ENCODE assay signal across 8 cellular contexts in genomic region chr12:8860165-8860961, GRCh38. TPM values are rescaled to one million over a fixed set of nuclear protein-coding genes. Genes with fewer than 3 reads are reported as not detected.
A peak's percentile ranks its signal among the peaks of the same experiment; 100 is the strongest.
DNase-seq lines count a peak whose midpoint lies in the region; ATAC-seq and TF ChIP-seq lines count a peak whose summit lies in the region.

No MANE protein-coding gene starts in this region.

- TF ChIP-seq CTCF in H9 (conservative IDR thresholded peaks at IDR 0.05), result peak; percentile 84
- TF ChIP-seq CTCF in chondrocyte (IDR thresholded peaks at IDR 0.05), result peak; percentile 80
- TF ChIP-seq CTCF in RWPE1 (conservative IDR thresholded peaks at IDR 0.05; ENCODE audit: low read depth), result no peak

- H3K23ac ChIP-seq in H9 (ENCODE audit: insufficient read length, low read depth, low read length), result no peak overlapping the region

- no CpG with 5 or more reads among the region's 10 CpGs for WGBS in H9 (ENCODE audit: extremely low coverage, insufficient read length, low lambda C conversion rate)

- no peaks in the 10 kb centered on the region for H3K36me3 ChIP-seq in CD4-positive, CD25-positive, alpha-beta regulatory T cell (ENCODE audit: control insufficient read depth, insufficient read depth, low read length)

- peaks cover 5% of the 10 kb centered on the region for H3K27me3 Mint-ChIP-seq in CD4-positive, CD25-positive, alpha-beta regulatory T cell
- H3K27me3 Mint-ChIP-seq in H9 (ENCODE audit: low read depth), result no peaks in the 10 kb centered on the region
- H3K27me3 Mint-ChIP-seq in chondrocyte (ENCODE audit: low read depth), result no peaks in the 10 kb centered on the region

- POLR2A ChIA-PET in RWPE1 (lab: Yijun Ruan, JAX; ENCODE audit: low non-redundant PET), result no interaction called here

- no peak overlapping the region for H3K4me3 Mint-ChIP-seq in CD4-positive, CD25-positive, alpha-beta regulatory T cell
- H3K4me3 Mint-ChIP-seq in H9 (no peak overlapping the region), chondrocyte (ENCODE audit: unreplicated experiment) (no peak overlapping the region)

- no peaks in the 10 kb centered on the region for H3K27me3 ChIP-seq in CD4-positive, CD25-positive, alpha-beta regulatory T cell (ENCODE audit: control insufficient read depth, insufficient read depth, low read length)
- H3K27me3 ChIP-seq in H9 (ENCODE audit: insufficient read depth, low read length), result no peaks in the 10 kb centered on the region

- no peaks in the 10 kb centered on the region for H3K36me3 Mint-ChIP-seq in CD4-positive, CD25-positive, alpha-beta regulatory T cell
- H3K36me3 Mint-ChIP-seq in H9 (ENCODE audit: insufficient read depth in 1 of 3, low read depth in 3 of 3), result peaks cover 0 to 9% (median 3%) of the 10 kb centered on the region in 3 experiments; a peak in 5 of 7 replicates
- no peaks in the 10 kb centered on the region for H3K36me3 Mint-ChIP-seq in chondrocyte (ENCODE audit: low read depth)

- no peak overlapping the region for H2BK120ac ChIP-seq in H9 (ENCODE audit: low read depth, low read length, poor library complexity, severe bottlenecking)

- H2AK5ac ChIP-seq in H9 (ENCODE audit: insufficient read length, low read length), result no peak overlapping the region

- H3K4me1 Mint-ChIP-seq in CD4-positive, CD25-positive, alpha-beta regulatory T cell, result no peaks in the 10 kb centered on the region
- peaks cover 4 to 9% of the 10 kb centered on the region in 2 experiments for H3K4me1 Mint-ChIP-seq in H9
- H3K4me1 Mint-ChIP-seq in chondrocyte (ENCODE audit: low read depth), result no peaks in the 10 kb centered on the region

- H3K18ac ChIP-seq in H9 (ENCODE audit: insufficient read length, low read depth, low read length), result no peak overlapping the region

- H4K91ac ChIP-seq in H9 (ENCODE audit: insufficient read length, low read depth, low read length), result no peak overlapping the region

- no peaks in the 10 kb centered on the region for H3K4me1 ChIP-seq in CD4-positive, CD25-positive, alpha-beta regulatory T cell (ENCODE audit: control insufficient read depth, insufficient read depth, low read length, poor library complexity, severe bottlenecking)
- H3K4me1 ChIP-seq in H9 (ENCODE audit: insufficient read depth, low read length), result no peaks in the 10 kb centered on the region

- no peak overlapping the region for H2BK20ac ChIP-seq in H9 (ENCODE audit: low read depth, low read length, poor library complexity, severe bottlenecking)

- no peak overlapping the region for H2AFZ ChIP-seq in H9 (ENCODE audit: low read length)

- H2BK15ac ChIP-seq in H9 (ENCODE audit: low read depth, low read length), result no peak overlapping the region

- no peaks in the 10 kb centered on the region for H3K9me3 ChIP-seq in CD4-positive, CD25-positive, alpha-beta regulatory T cell (ENCODE audit: control insufficient read depth in 2 of 2, low read length in 2 of 2)
- H3K9me3 ChIP-seq in H9 (ENCODE audit: control insufficient read depth, low read depth, low read length), result no peaks in the 10 kb centered on the region

- DNase-seq in CD4-positive, CD25-positive, alpha-beta regulatory T cell, result peak in 2 of 3 donors; percentile 24 to 49
- DNase-seq in H9, result peak; percentile 84
- DNase-seq in SKM-1 (lab: John Stamatoyannopoulos, UW; ENCODE audit: unreplicated experiment), result peak; percentile 0
- no peak for DNase-seq in chondrocyte (ENCODE audit: low spot score)
- peak in 1 of 2 donors; percentile 25 for DNase-seq in left colon
- peak; percentile 34 for DNase-seq in stimulated activated CD8-positive, alpha-beta memory T cell treated with anti-CD3 and anti-CD28 coated beads, Interleukin-4, amount 100 ng/mL, for 48 hours
- no peak for DNase-seq in RWPE1 (ENCODE audit: low spot score)

- intact Hi-C loops in left colon (cut with DNase I, micrococcal nuclease), result no loop called here

- H3K9ac ChIP-seq in H9 (ENCODE audit: extremely low read depth, insufficient read length, low read length), result no peak overlapping the region

- no peaks in the 10 kb centered on the region for H3K9me3 Mint-ChIP-seq in CD4-positive, CD25-positive, alpha-beta regulatory T cell
- H3K9me3 Mint-ChIP-seq in H9, result peaks cover 0 to under 1% of the 10 kb centered on the region in 2 experiments; a peak in 1 of 5 replicates
- no peaks in the 10 kb centered on the region for H3K9me3 Mint-ChIP-seq in chondrocyte (ENCODE audit: low read depth)

- H3K79me2 ChIP-seq in H9 (ENCODE audit: insufficient read depth, low read length), result no peaks in the 10 kb centered on the region

- H3K23me2 ChIP-seq in H9 (ENCODE audit: insufficient read length, low read depth, low read length, poor library complexity, severe bottlenecking), result no peaks in the 10 kb centered on the region

- no peak overlapping the region for H3K27ac Mint-ChIP-seq in CD4-positive, CD25-positive, alpha-beta regulatory T cell
- H3K27ac Mint-ChIP-seq in H9 (peak overlapping the region in 1 of 3 experiments; percentile 81; a peak in 2 of 7 replicates), chondrocyte (ENCODE audit: unreplicated experiment) (no peak overlapping the region)

- H4K20me1 ChIP-seq in H9 (ENCODE audit: control insufficient read depth, insufficient read depth, insufficient read length), result no peaks in the 10 kb centered on the region

- no peak overlapping the region for H3K14ac ChIP-seq in H9 (ENCODE audit: insufficient read depth, low read length)

- no peak overlapping the region for H3K27ac ChIP-seq in CD4-positive, CD25-positive, alpha-beta regulatory T cell (ENCODE audit: insufficient read depth, low read length, poor library complexity, severe bottlenecking)
- no peak overlapping the region for H3K27ac ChIP-seq in H9 (ENCODE audit: insufficient read length, low read depth, low read length)
- no peak overlapping the region for H3K27ac ChIP-seq in RWPE1

- CTCF ChIA-PET in RWPE1 (lab: Yijun Ruan, JAX), result interaction anchor here (0.6 to 2.2 kb wide), 11 partner anchors 10 to 552 kb away, joined by 3 to 11 read pairs (median 4); partner anchors contain the start of gene A2ML1

- no peak overlapping the region for H3T11ph ChIP-seq in H9 (ENCODE audit: low read length)

- H4K5ac ChIP-seq in H9 (ENCODE audit: insufficient read length, low read depth, low read length), result no peak overlapping the region

- H3K4me2 ChIP-seq in H9 (ENCODE audit: insufficient read depth, insufficient read length, low read length), result no peak overlapping the region

- no peak overlapping the region for H3K4me3 ChIP-seq in CD4-positive, CD25-positive, alpha-beta regulatory T cell (ENCODE audit: low read depth, low read length)

- no peak overlapping the region for H2BK5ac ChIP-seq in H9 (ENCODE audit: insufficient read length, low read length)

- H3K56ac ChIP-seq in H9 (ENCODE audit: insufficient read length, low read depth, low read length), result no peak overlapping the region

- no peak overlapping the region for H3K4ac ChIP-seq in H9 (ENCODE audit: low read depth, low read length)

- no peaks in the 10 kb centered on the region for H3K79me1 ChIP-seq in H9 (ENCODE audit: insufficient read depth, low read depth, low read length, poor library complexity, severe bottlenecking)

- H2BK12ac ChIP-seq in H9 (ENCODE audit: insufficient read length, low read depth, low read length), result no peak overlapping the region

- no peak overlapping the region for H4K8ac ChIP-seq in H9 (replicated peaks; ENCODE audit: insufficient read length, low read depth, low read length)

- no peak for ATAC-seq in CD4-positive, CD25-positive, alpha-beta regulatory T cell (ENCODE audit: low read depth in 2 of 2)
- ATAC-seq in left colon, result peak; percentile 41
- no peak for ATAC-seq in activated CD4-positive, CD25-positive, alpha-beta regulatory T cell treated with anti-CD3 and anti-CD28 coated beads, Interleukin-2, amount 50 U/mL, for 24 hours

RNA-seq across cellular contexts. Expression of gene A2ML1, which starts 37.9 kb away (rescaled TPM):
- not detected for total RNA-seq in CD4-positive, CD25-positive, alpha-beta regulatory T cell
- polyA plus RNA-seq in CD4-positive, CD25-positive, alpha-beta regulatory T cell, result not detected
- total RNA-seq in H9 (2021), result 2.8 and 4.1 TPM in 2 replicates
- not detected in 3 replicates for total RNA-seq in chondrocyte
- total RNA-seq in left colon, result not detected

RNA-seq across cellular contexts. Expression of gene PHC1, which starts 53.9 kb away (rescaled TPM):
- total RNA-seq in CD4-positive, CD25-positive, alpha-beta regulatory T cell, result 46.6 TPM
- polyA plus RNA-seq in CD4-positive, CD25-positive, alpha-beta regulatory T cell, result 10 to 100 TPM; 15.5 to 17.2 (median 16.4) TPM
- total RNA-seq in H9 (2021) (558 and 568 TPM in 2 replicates), chondrocyte (33.0 to 36.7 TPM (median 35.8 TPM) in 3 replicates), left colon (1 to 10 TPM; 5.2 to 8.5 TPM)

Comparison
In these comparisons a context has a peak if more than half of its experiments do, and no peak if none do; other contexts are left out.
1. DNase-seq: peak in CD4-positive, CD25-positive, alpha-beta regulatory T cell (2 of 3), H9 (single experiment), SKM-1 (single experiment) and stimulated activated CD8-positive, alpha-beta memory T cell treated with anti-CD3 and anti-CD28 coated beads, Interleukin-4, amount 100 ng/mL, for 48 hours (single experiment); none in chondrocyte (single experiment) and RWPE1 (single experiment).
2. RNA of gene PHC1, which starts 53.9 kb away (total RNA-seq): 558 to 568 TPM in H9; 46.6 TPM in CD4-positive, CD25-positive, alpha-beta regulatory T cell (single experiment), 33.0 to 36.7 TPM in chondrocyte and 5.2 to 8.5 TPM in left colon; every median in the first group is over 10 times any median in the second.